Comparison of ENCODE assay signal across 8 cellular contexts in the genomic region with DNA sequence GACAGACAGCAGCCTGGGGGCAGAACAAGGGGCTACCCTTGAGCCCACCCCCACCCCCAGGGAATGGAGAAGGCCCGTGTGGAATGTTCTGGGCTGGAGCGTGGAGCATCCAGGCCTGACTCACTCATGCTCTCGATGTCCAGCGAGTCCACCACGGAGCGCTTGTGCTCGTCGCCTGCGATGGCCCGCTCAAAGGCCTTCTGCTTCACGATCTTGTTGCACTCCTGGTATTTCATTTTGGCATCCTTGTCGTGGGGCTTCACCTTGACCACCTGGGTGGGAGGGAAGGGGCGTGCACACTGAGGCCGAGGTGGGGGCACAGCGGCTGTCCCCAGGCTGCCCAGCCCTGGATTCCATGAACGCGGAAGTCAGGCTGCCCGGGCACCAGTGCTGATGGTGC. TPM values are rescaled to one million over a fixed set of nuclear protein-coding genes. Genes with fewer than 3 reads are reported as not detected.
"Had no signal": no experiment of that assay in that cellular context is flagged by ENCODE, and none has a peak within 500 bp of the region (broad histone marks: within the 10 kb centered on the region; RNA-seq: fewer than 3 reads in every experiment).

No MANE protein-coding gene starts in this region.

RNA-seq across cellular contexts. Expression of gene PNMA8B, which starts 31.1 kb away (rescaled TPM):
- total RNA-seq: activated CD4-positive, alpha-beta T cell treated with anti-CD3 and anti-CD28 coated beads, Interleukin-2, amount 10 ng/mL, durations not matched to agents 24 days and 14 days; activated CD8-positive, alpha-beta memory T cell treated with anti-CD3 and anti-CD28 coated beads, Interleukin-2, amount 10 ng/mL, durations not matched to agents 7 days and 5 days; T-helper 1 cell treated with Interleukin-12 subunit alpha and Interleukin-12 subunit beta and Interleukin-4 antibody, amounts not matched to agents 30 ng/mL and 1 ng/mL, for 36 hours; T-helper 2 cell treated with Interferon-gamma antibody and Interleukin-4, amounts not matched to agents 100 ng/mL and 5 ng/mL, for 36 hours had no signal

RNA-seq across cellular contexts. Expression of gene PNMA8A, which starts 55.4 kb away (rescaled TPM):
- total RNA-seq: activated B cell treated with CpG ODN at 0.5 μM for 24 hours; activated CD4-positive, alpha-beta memory T cell treated with anti-CD3 and anti-CD28 coated beads, Interleukin-2, amount 10 ng/mL, durations not matched to agents 7 days and 5 days; activated CD4-positive, alpha-beta T cell treated with anti-CD3 and anti-CD28 coated beads, Interleukin-2, amount 10 ng/mL, durations not matched to agents 24 days and 14 days; activated CD8-positive, alpha-beta T cell treated with anti-CD3 and anti-CD28 coated beads, Interleukin-2, amount 10 ng/mL, durations not matched to agents 7 days and 5 days; T-helper 1 cell treated with Interleukin-12 subunit alpha and Interleukin-12 subunit beta and Interleukin-4 antibody, amounts not matched to agents 30 ng/mL and 1 ng/mL, for 36 hours; T-helper 17 cell; T-helper 2 cell treated with Interferon-gamma antibody and Interleukin-4, amounts not matched to agents 100 ng/mL and 5 ng/mL, for 36 hours had no signal
